11 cellular contexts compared by ENCODE assay signal in the genomic region with DNA sequence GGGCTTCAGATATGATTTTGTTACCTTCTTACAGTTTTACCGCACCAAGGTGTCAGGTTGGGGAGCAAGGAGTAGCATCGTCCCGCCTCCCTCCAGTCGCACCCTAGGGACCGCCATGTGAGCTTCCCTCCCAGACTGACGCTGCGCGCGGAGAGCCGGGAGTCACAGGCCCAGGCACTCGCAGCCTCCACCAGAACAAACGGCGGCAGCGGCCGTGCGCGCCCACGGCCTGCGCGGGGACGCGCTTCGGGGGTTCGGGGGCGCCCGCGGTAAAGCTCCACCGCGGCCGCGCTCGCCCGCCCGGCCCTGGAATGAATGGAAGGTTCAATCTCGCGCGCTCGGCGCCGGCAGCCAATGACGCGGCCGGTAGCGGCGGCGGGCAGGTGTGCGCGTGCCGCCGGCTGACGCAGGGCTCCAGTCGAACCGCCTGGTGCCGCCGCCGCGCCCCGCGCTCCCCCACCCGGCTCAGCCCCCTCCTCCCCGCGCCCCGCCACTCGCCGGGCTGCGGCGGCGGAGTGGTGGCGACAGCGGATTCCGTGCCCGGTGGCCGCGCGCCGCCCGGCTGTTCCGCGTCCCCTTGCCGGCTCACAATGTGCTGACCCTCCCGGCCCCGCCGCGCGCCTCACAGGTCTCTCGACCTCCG. TPM values are rescaled to one million over a fixed set of nuclear protein-coding genes. Genes with fewer than 3 reads are reported as not detected.
DNase-seq lines count a peak whose midpoint lies in the region; ATAC-seq and TF ChIP-seq lines count a peak whose summit lies in the region.
"Had no signal": no experiment of that assay in that cellular context is flagged by ENCODE, and none has a peak within 500 bp of the region (broad histone marks: within the 10 kb centered on the region; RNA-seq: fewer than 3 reads in every experiment).

No MANE protein-coding gene starts in this region.

- peak overlapping the region; percentile 87 for H3K27ac ChIP-seq in neural progenitor cell

- H3K36me3 Mint-ChIP-seq in CD14-positive monocyte = peaks cover 0 to 3% of the 10 kb centered on the region in 2 donors
- H3K36me3 Mint-ChIP-seq in neural progenitor cell = peaks cover 13% of the 10 kb centered on the region

- no peak overlapping the region for H3K9ac ChIP-seq in neural progenitor cell

- H3K4me3 Mint-ChIP-seq in CD14-positive monocyte (peak overlapping the region; percentile 62 to 92), neural progenitor cell (peak overlapping the region; percentile 89)

- peaks cover 32% of the 10 kb centered on the region for H3K4me1 ChIP-seq in neural progenitor cell

- H3K36me3 ChIP-seq in neural progenitor cell = no peaks in the 10 kb centered on the region

- no peaks in the 10 kb centered on the region for H4K20me1 ChIP-seq in neural progenitor cell (ENCODE audit: low read depth)

- H3K4me3 ChIP-seq in foreskin fibroblast (ENCODE audit: low read depth in 1 of 2, low read length in 2 of 2) = peak overlapping the region; percentile 39 to 50
- H3K4me3 ChIP-seq in neural progenitor cell = peak overlapping the region; percentile 95

- peaks cover 40% of the 10 kb centered on the region for H3K79me2 ChIP-seq in neural progenitor cell (ENCODE audit: low read depth)

- intact Hi-C loops in CD14-positive monocyte (cut with micrococcal nuclease) = no loop called here

- H2AFZ ChIP-seq in neural progenitor cell (replicated peaks) = peak overlapping the region; percentile 96

- no peaks in the 10 kb centered on the region for H3K9me3 ChIP-seq in neural progenitor cell (ENCODE audit: low read depth)

- H3F3A ChIP-seq in neural progenitor cell (ENCODE audit: low read depth) = peaks cover 34% of the 10 kb centered on the region

- TF ChIP-seq CTCF in CD14-positive monocyte (IDR thresholded peaks at IDR 0.05) = no peak
- TF ChIP-seq CTCF in foreskin fibroblast (IDR thresholded peaks at IDR 0.05; ENCODE audit: low read depth, low read length) = no peak
- TF ChIP-seq CTCF in neural progenitor cell (IDR thresholded peaks at IDR 0.05) = no peak

- H3K27me3 Mint-ChIP-seq in CD14-positive monocyte (ENCODE audit: low read depth in 3 of 3) (peaks cover 38 to 50% (median 47%) of the 10 kb centered on the region in 3 donors), neural progenitor cell (ENCODE audit: insufficient read depth, low read depth) (no peaks in the 10 kb centered on the region)

- ATAC-seq in SK-N-SH treated with all-trans-retinoic acid at 6 μM for 48 hours (peak; percentile 42), GM21528 (IDR thresholded peaks at IDR 0.05; ENCODE audit: low FRiP score, unreplicated experiment) (no peak)

- H3K27me3 ChIP-seq in neural progenitor cell = no peaks in the 10 kb centered on the region

- no peak overlapping the region for H3K27ac Mint-ChIP-seq in CD14-positive monocyte
- peak overlapping the region; percentile 86 for H3K27ac Mint-ChIP-seq in neural progenitor cell

- DNase-seq in CD14-positive monocyte (ENCODE audit: low spot score) (no peak), foreskin fibroblast (peak in 1 of 2 donors; percentile 9), neural progenitor cell (ENCODE audit: low spot score) (peak; percentile 95), GOT3 (lab: John Stamatoyannopoulos, UW) (no peak), NCI-H1436 (lab: John Stamatoyannopoulos, UW) (no peak), NCI-H748 (lab: John Stamatoyannopoulos, UW; ENCODE audit: unreplicated experiment) (no peak)
- DNase-seq: DMS79 treated with DMSO at 0.1 percent for 48 hours; NK-92 treated with Interleukin-12 subunit alpha and Interleukin-12 subunit beta, amount 100 ng/mL, for 24 hours had no signal

- H3K4me2 ChIP-seq in neural progenitor cell = peak overlapping the region; percentile 85

- H3K9me3 Mint-ChIP-seq in CD14-positive monocyte (peaks cover 6 to 22% (median 17%) of the 10 kb centered on the region in 7 donors), neural progenitor cell (peaks cover 9% of the 10 kb centered on the region)

- peaks cover 8% of the 10 kb centered on the region for H3K4me1 Mint-ChIP-seq in CD14-positive monocyte
- peaks cover 26% of the 10 kb centered on the region for H3K4me1 Mint-ChIP-seq in neural progenitor cell

TF ChIP-seq in SK-N-SH treated with all-trans-retinoic acid at 6 μM for 48 hours, 23 proteins besides CTCF, POLR2A, EP300 and RAD21:
- TF ChIP-seq ZFP3 (CRISPR knock-in tag; IDR thresholded peaks at IDR 0.05) = no peak
- TF ChIP-seq ZNF70 (CRISPR knock-in tag; IDR thresholded peaks at IDR 0.05) = no peak
- TF ChIP-seq ZC3H10 (CRISPR knock-in tag; IDR thresholded peaks at IDR 0.05) = no peak
- TF ChIP-seq ZNF565 (CRISPR knock-in tag; conservative IDR thresholded peaks at IDR 0.05; ENCODE audit: low read depth) = 0 out of 2 replicates have a peak, but pooled peaks have one; percentile 38
- TF ChIP-seq ISL1 (CRISPR knock-in tag; IDR thresholded peaks at IDR 0.05) = no peak
- TF ChIP-seq ZFP30 (CRISPR knock-in tag; IDR thresholded peaks at IDR 0.05) = no peak
- TF ChIP-seq, protein P1, sequence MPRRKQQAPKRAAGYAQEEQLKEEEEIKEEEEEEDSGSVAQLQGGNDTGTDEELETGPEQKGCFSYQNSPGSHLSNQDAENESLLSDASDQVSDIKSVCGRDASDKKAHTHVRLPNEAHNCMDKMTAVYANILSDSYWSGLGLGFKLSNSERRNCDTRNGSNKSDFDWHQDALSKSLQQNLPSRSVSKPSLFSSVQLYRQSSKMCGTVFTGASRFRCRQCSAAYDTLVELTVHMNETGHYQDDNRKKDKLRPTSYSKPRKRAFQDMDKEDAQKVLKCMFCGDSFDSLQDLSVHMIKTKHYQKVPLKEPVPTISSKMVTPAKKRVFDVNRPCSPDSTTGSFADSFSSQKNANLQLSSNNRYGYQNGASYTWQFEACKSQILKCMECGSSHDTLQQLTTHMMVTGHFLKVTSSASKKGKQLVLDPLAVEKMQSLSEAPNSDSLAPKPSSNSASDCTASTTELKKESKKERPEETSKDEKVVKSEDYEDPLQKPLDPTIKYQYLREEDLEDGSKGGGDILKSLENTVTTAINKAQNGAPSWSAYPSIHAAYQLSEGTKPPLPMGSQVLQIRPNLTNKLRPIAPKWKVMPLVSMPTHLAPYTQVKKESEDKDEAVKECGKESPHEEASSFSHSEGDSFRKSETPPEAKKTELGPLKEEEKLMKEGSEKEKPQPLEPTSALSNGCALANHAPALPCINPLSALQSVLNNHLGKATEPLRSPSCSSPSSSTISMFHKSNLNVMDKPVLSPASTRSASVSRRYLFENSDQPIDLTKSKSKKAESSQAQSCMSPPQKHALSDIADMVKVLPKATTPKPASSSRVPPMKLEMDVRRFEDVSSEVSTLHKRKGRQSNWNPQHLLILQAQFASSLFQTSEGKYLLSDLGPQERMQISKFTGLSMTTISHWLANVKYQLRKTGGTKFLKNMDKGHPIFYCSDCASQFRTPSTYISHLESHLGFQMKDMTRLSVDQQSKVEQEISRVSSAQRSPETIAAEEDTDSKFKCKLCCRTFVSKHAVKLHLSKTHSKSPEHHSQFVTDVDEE (CRISPR knock-in tag; IDR thresholded peaks at IDR 0.05) = peak; percentile 19; the same call in 1 of the 2 replicates
- TF ChIP-seq PPARA (CRISPR knock-in tag; IDR thresholded peaks at IDR 0.05; ENCODE audit: borderline replicate concordance) = no peak
- TF ChIP-seq OSR1 (CRISPR knock-in tag; IDR thresholded peaks at IDR 0.05) = no peak
- no peak for TF ChIP-seq BACH2 (CRISPR knock-in tag; IDR thresholded peaks at IDR 0.05; ENCODE audit: borderline replicate concordance)
- TF ChIP-seq TCF4 (CRISPR knock-in tag; IDR thresholded peaks at IDR 0.05; ENCODE audit: borderline replicate concordance) = no peak
- TF ChIP-seq ARNTL (CRISPR knock-in tag; IDR thresholded peaks at IDR 0.05; ENCODE audit: borderline replicate concordance, low read depth) = no peak
- TF ChIP-seq GLIS3 (CRISPR knock-in tag; IDR thresholded peaks at IDR 0.05) = no peak

RNA-seq across cellular contexts. Expression of a gene that starts 16.5 kb away (rescaled TPM):
- polyA plus RNA-seq in CD14-positive monocyte = not detected
- 105 and 165 TPM in 2 replicates for total RNA-seq in neural progenitor cell (ENCODE audit: low replicate concordance)
- polyA plus RNA-seq: urinary bladder had no signal
